ENCODE assay signal across 13 cellular contexts in genomic region chr14:31880935-31881334, GRCh38.
DNase-seq lines count a peak whose midpoint lies in the region; ATAC-seq lines count a peak whose summit lies in the region.
"Had no signal": no experiment of that assay in that cellular context is flagged by ENCODE, and none has a peak within 500 bp of the region (broad histone marks: within the 10 kb centered on the region; RNA-seq: fewer than 3 reads in every experiment).

No MANE protein-coding gene starts in this region.

- ATAC-seq in GM21526 (IDR thresholded peaks at IDR 0.05; ENCODE audit: low FRiP score, unreplicated experiment): no peak
- ATAC-seq: naive thymus-derived CD8-positive, alpha-beta T cell had no signal

- DNase-seq in Daoy (ENCODE audit: low read depth) (peak; percentile 80), NCI-H226 (peak; percentile 98), epidermal melanocyte (ENCODE audit: insufficient read length, low spot score) (peak; percentile 32), non-pigmented ciliary epithelial cell (ENCODE audit: low read depth) (peak; percentile 92), globus pallidus (ENCODE audit: low spot score) (no peak), NCI-H2196 treated with DMSO at 0.1 percent for 48 hours (lab: John Stamatoyannopoulos, UW; ENCODE audit: unreplicated experiment) (no peak)
- no peak for DNase-seq in activated CD4-positive, alpha-beta T cell treated with anti-CD3 and anti-CD28 coated beads for 4 hours
- DNase-seq: DND-41; hippocampal formation; naive thymus-derived CD8-positive, alpha-beta T cell; NCI-H345; stimulated activated CD4-positive, alpha-beta T cell treated with anti-CD3 and anti-CD28 coated beads, Interleukin-4, amount 100 ng/mL, for 24 hours had no signal

Comparison
In these comparisons a context has a peak if more than half of its experiments do, and no peak if none do; other contexts are left out.
1. DNase-seq: peak in Daoy (single experiment), NCI-H226 (single experiment), epidermal melanocyte (single experiment) and non-pigmented ciliary epithelial cell (single experiment); none in globus pallidus (single experiment), activated CD4-positive, alpha-beta T cell treated with anti-CD3 and anti-CD28 coated beads for 4 hours (0 of 2) and NCI-H2196 treated with DMSO at 0.1 percent for 48 hours (single experiment).